Comparison of ENCODE assay signal across 16 cellular contexts in genomic region chr18:26867471-26867870, GRCh38. TPM values are rescaled to one million over a fixed set of nuclear protein-coding genes. Genes with fewer than 3 reads are reported as not detected.
"Had no signal": no experiment of that assay in that cellular context is flagged by ENCODE, and none has a peak within 500 bp of the region (broad histone marks: within the 10 kb centered on the region; RNA-seq: fewer than 3 reads in every experiment).

No MANE protein-coding gene starts in this region.

- H3K36me3 Mint-ChIP-seq: naive thymus-derived CD4-positive, alpha-beta T cell had no signal

- H3K9me3 Mint-ChIP-seq: activated T-helper 2 cell treated with anti-CD3 and anti-CD28 coated beads, Interferon-gamma antibody, Interleukin-2, Interleukin-4, amounts not matched to agents 10 μg/mL and 5 μg/mL and 100 μg/mL, durations not matched to agents 14 hours and 24 hours and 36 hours had no signal

- H3K36me3 ChIP-seq: adrenal gland, breast epithelium, heart right ventricle, transverse colon had no signal

- ATAC-seq: heart right ventricle; left ventricle myocardium superior; naive thymus-derived CD4-positive, alpha-beta T cell; stimulated activated naive CD8-positive, alpha-beta T cell treated with anti-CD3 and anti-CD28 coated beads, Interleukin-15, amount 100 ng/mL, for 72 hours had no signal

- H3K27ac ChIP-seq: adrenal gland, breast epithelium, transverse colon had no signal

- H3K27ac Mint-ChIP-seq: activated T-helper 2 cell treated with anti-CD3 and anti-CD28 coated beads, Interferon-gamma antibody, Interleukin-2, Interleukin-4, amounts not matched to agents 10 μg/mL and 5 μg/mL and 100 μg/mL, durations not matched to agents 14 hours and 24 hours and 36 hours; naive thymus-derived CD4-positive, alpha-beta T cell had no signal

- H3K4me1 Mint-ChIP-seq: stimulated activated naive CD8-positive, alpha-beta T cell treated with anti-CD3 and anti-CD28 coated beads, Interleukin-15, amount 100 ng/mL, for 72 hours had no signal

- DNase-seq: activated CD4-positive, alpha-beta T cell treated with anti-CD3 and anti-CD28 coated beads, Interleukin-2, amount 50 U/mL, for 1 hour; activated CD4-positive, CD25-positive, alpha-beta regulatory T cell; activated naive CD4-positive, alpha-beta T cell treated with anti-CD3 and anti-CD28 coated beads, Interleukin-2, amount 50 U/mL, for 16 hours; adrenal gland; effector CD8-positive, alpha-beta T cell; foreskin melanocyte; heart right ventricle; left ventricle myocardium superior; naive thymus-derived CD4-positive, alpha-beta T cell; stimulated activated CD4-positive, alpha-beta T cell treated with anti-CD3 and anti-CD28 coated beads, Interleukin-15, amount 100 ng/mL, for 24 hours; stimulated activated CD4-positive, alpha-beta T cell treated with anti-CD3 and anti-CD28 coated beads, Interleukin-4, amount 100 ng/mL, for 4 hours; stimulated activated naive CD8-positive, alpha-beta T cell treated with anti-CD3 and anti-CD28 coated beads, Interleukin-15, amount 100 ng/mL, for 72 hours; transverse colon had no signal

- H3K4me3 Mint-ChIP-seq: naive thymus-derived CD4-positive, alpha-beta T cell; stimulated activated naive CD8-positive, alpha-beta T cell treated with anti-CD3 and anti-CD28 coated beads, Interleukin-15, amount 100 ng/mL, for 72 hours had no signal

- H3K9me3 ChIP-seq: adrenal gland, breast epithelium, heart right ventricle, transverse colon had no signal

- H3K4me3 ChIP-seq: adrenal gland, breast epithelium, heart right ventricle, transverse colon had no signal

- H3K4me1 ChIP-seq: adrenal gland, breast epithelium had no signal

- H3K27me3 ChIP-seq: adrenal gland, breast epithelium had no signal

RNA-seq across cellular contexts. Expression of gene AQP4, which starts 2.0 kb away (rescaled TPM):
- total RNA-seq: activated T-helper 2 cell treated with anti-CD3 and anti-CD28 coated beads, Interferon-gamma antibody, Interleukin-2, Interleukin-4, amounts not matched to agents 10 μg/mL and 5 μg/mL and 100 μg/mL, durations not matched to agents 14 hours and 24 hours and 36 hours; naive thymus-derived CD4-positive, alpha-beta T cell; T-helper 2 cell treated with Interferon-gamma antibody and Interleukin-4, amounts not matched to agents 100 ng/mL and 5 ng/mL, for 36 hours had no signal
